In the genomic region with DNA sequence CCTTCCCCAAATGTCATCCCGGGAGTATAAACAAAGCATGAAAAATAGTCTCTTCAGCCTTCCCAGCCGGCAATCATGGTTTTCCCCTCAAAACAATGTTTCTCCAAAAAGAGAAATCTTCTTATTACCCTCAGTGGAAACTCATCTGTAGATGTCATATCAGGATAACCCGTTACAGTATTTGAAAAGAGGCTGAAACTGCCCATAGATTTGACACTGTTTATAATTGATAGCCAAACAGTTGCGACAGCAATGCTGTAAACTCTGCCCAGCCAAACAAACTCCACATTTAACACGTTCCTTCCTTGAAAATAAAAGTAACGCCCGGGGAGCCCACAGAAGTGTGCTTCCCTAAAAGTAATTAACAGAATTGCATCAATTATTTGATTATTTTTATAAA, we compare ENCODE assay signal across 8 cellular contexts.
DNase-seq lines count a peak whose midpoint lies in the region; FAIRE-seq and TF ChIP-seq lines count a peak whose summit lies in the region.

No MANE protein-coding gene starts in this region.

- H3K9ac ChIP-seq in NT2/D1 (ENCODE audit: insufficient read length, low read depth) (peak overlapping the region; percentile 87), H1 (replicated peaks in 1 of 4; ENCODE audit: extremely low read depth in 1 of 4, low read depth in 3 of 4, low read length in 3 of 4) (peak overlapping the region in 2 of 4 experiments; percentile 50 to 87; a peak in 3 of 7 replicates)

- H3K4me3 ChIP-seq in NT2/D1 (ENCODE audit: insufficient read length, low read depth) (peak overlapping the region; percentile 65), H1 (ENCODE audit: extremely low read depth in 1 of 4, insufficient read depth in 2 of 4, low read depth in 3 of 4, low read length in 4 of 4) (peak overlapping the region; percentile 75 to 94 (median 81)), mononuclear cell (ENCODE audit: low read length) (peak overlapping the region; percentile 92)

- H4K20me1 ChIP-seq in H1 (replicated peaks in 1 of 2; ENCODE audit: control insufficient read depth in 1 of 2, insufficient read depth in 2 of 2, low read length in 2 of 2): no peaks in the 10 kb centered on the region

- no peak overlapping the region for H3K27ac ChIP-seq in H1 (ENCODE audit: low read depth, low read length)

- H2AFZ ChIP-seq in H1 (ENCODE audit: low read length): no peak overlapping the region

- H3K9me3 ChIP-seq in NT2/D1 (ENCODE audit: insufficient read depth, low read length) (no peaks in the 10 kb centered on the region), H1 (ENCODE audit: insufficient read depth in 2 of 2, low read depth in 1 of 2, low read length in 1 of 2) (no peaks in the 10 kb centered on the region), mononuclear cell (ENCODE audit: low read depth, low read length) (no peaks in the 10 kb centered on the region)

- peaks cover 11 to 52% of the 10 kb centered on the region in 2 experiments for H3K79me2 ChIP-seq in H1 (ENCODE audit: control insufficient read depth in 1 of 2, insufficient read depth in 2 of 2, low read length in 2 of 2)

- no peak overlapping the region for H2BK20ac ChIP-seq in H1 (ENCODE audit: low read length)

- no peak overlapping the region for H4K91ac ChIP-seq in H1 (replicated peaks; ENCODE audit: insufficient read length, low read length)

- peaks cover 5% of the 10 kb centered on the region for H3K23me2 ChIP-seq in H1 (ENCODE audit: low read depth, low read length)

- H4K5ac ChIP-seq in H1 (ENCODE audit: insufficient read length, low read depth, low read length): no peak overlapping the region

- H3K4me2 ChIP-seq in H1 (ENCODE audit: insufficient read depth in 1 of 2, low read depth in 2 of 2, low read length in 2 of 2): peak overlapping the region; percentile 79 to 97

- POLR2A ChIA-PET in H1 (lab: Charles Lee; ENCODE audit: partially characterized antibody): interaction anchor here (1.1 to 1.5 kb wide), 4 partner anchors 10 to 52 kb away, joined by 3 to 4 read pairs (median 4); no protein-coding TSS in a partner anchor

- H3K27me3 ChIP-seq in NT2/D1 (ENCODE audit: insufficient read depth, insufficient read length) (peaks cover 4% of the 10 kb centered on the region), H1 (replicated peaks in 1 of 4; ENCODE audit: control insufficient read depth in 3 of 4, extremely low read depth in 1 of 4, insufficient read depth in 3 of 4, low read length in 3 of 4) (no peaks in the 10 kb centered on the region; a peak in 1 of 7 replicates), mononuclear cell (ENCODE audit: insufficient read depth, low read length) (no peaks in the 10 kb centered on the region)

- no peak overlapping the region for H3K4ac ChIP-seq in H1 (replicated peaks; ENCODE audit: insufficient read length, low read depth, low read length)

- H2BK15ac ChIP-seq in H1 (ENCODE audit: low read length): no peak overlapping the region

- no peaks in the 10 kb centered on the region for H3K36me3 ChIP-seq in NT2/D1 (ENCODE audit: insufficient read depth, insufficient read length, low read length)
- no peaks in the 10 kb centered on the region for H3K36me3 ChIP-seq in H1 (ENCODE audit: control insufficient read depth in 2 of 4, insufficient read depth in 4 of 4, low read length in 3 of 4)

- 1% methylated on average over 7 of the region's 7 CpGs; no CpG with 5 or more reads in 1 of the 2 experiments for WGBS in H1 (ENCODE audit: extremely low coverage in 1 of 2, insufficient coverage in 1 of 2, insufficient read length in 1 of 2, insufficient replicate concordance in 2 of 2, low coverage in 1 of 2, low lambda C conversion rate in 2 of 2, missing lambda C conversion rate in 1 of 2), 2 experiments

- DNase-seq in GM20000 (ENCODE audit: low spot score) (peak; percentile 45), NT2/D1 (ENCODE audit: low read depth, low spot score) (no peak), H1 (ENCODE audit: low read depth in 1 of 2, low spot score in 2 of 2) (no peak), middle frontal gyrus (ENCODE audit: extremely low spot score, low spot score) (no peak), UCSD-AML1 (lab: John Stamatoyannopoulos, UW; ENCODE audit: unreplicated experiment) (no peak), NCI-H526 treated with DMSO at 0.1 percent for 48 hours (lab: John Stamatoyannopoulos, UW) (no peak)
- DNase-seq in stimulated activated CD4-positive, alpha-beta T cell treated with anti-CD3 and anti-CD28 coated beads, Interleukin-15, amount 100 ng/mL, for 24 hours: no peak

- H2BK120ac ChIP-seq in H1 (replicated peaks; ENCODE audit: low read depth, low read length): no peak overlapping the region

- TF ChIP-seq EP300 in H1 (IDR thresholded peaks at IDR 0.05; ENCODE audit: borderline replicate concordance in 1 of 2, low read depth in 2 of 2, low read length in 2 of 2): no peak

- peak overlapping the region; percentile 60; the same call in 1 of the 2 replicates for H3K18ac ChIP-seq in H1 (ENCODE audit: extremely low read depth, low read length)

- no peak for TF ChIP-seq RAD21 in H1 (IDR thresholded peaks at IDR 0.05 in 1 of 2, conservative IDR thresholded peaks at IDR 0.05 in 1 of 2; ENCODE audit: low read depth in 2 of 2, low read length in 2 of 2)

- H3K79me1 ChIP-seq in H1 (ENCODE audit: low read depth, low read length): no peaks in the 10 kb centered on the region

- TF ChIP-seq CTCF in GM20000 (IDR thresholded peaks at IDR 0.05; ENCODE audit: extremely low read depth, missing control alignments): no peak
- no peak for TF ChIP-seq CTCF in H1 (IDR thresholded peaks at IDR 0.05; ENCODE audit: control extremely low read depth in 1 of 3, insufficient read depth in 1 of 3, low read depth in 1 of 3, low read length in 3 of 3)

- H3K56ac ChIP-seq in H1 (replicated peaks; ENCODE audit: insufficient read length, low read depth, low read length): no peak overlapping the region

- H3K4me1 ChIP-seq in NT2/D1 (ENCODE audit: insufficient read depth, insufficient read length) (no peaks in the 10 kb centered on the region), H1 (replicated peaks in 1 of 4; ENCODE audit: control insufficient read depth in 3 of 4, insufficient read depth in 4 of 4, low read length in 3 of 4) (peaks cover 2 to 31% (median 21%) of the 10 kb centered on the region in 4 experiments; a peak in 5 of 7 replicates), mononuclear cell (ENCODE audit: insufficient read depth, low read length) (peaks cover 68% of the 10 kb centered on the region)

- no peak overlapping the region for H2AK5ac ChIP-seq in H1 (ENCODE audit: low read depth, low read length)

- no peak overlapping the region for H3K23ac ChIP-seq in H1 (ENCODE audit: insufficient read length)

- CTCF ChIA-PET in H1 (lab: Charles Lee; ENCODE audit: partially characterized antibody): interaction anchor here (1.0 to 1.1 kb wide), 2 partner anchors 79 to 115 kb away, joined by 3 to 4 read pairs; no protein-coding TSS in a partner anchor

- H2BK5ac ChIP-seq in H1 (ENCODE audit: low read depth, low read length): no peak overlapping the region; the same call in 1 of the 2 replicates

- H4K8ac ChIP-seq in H1 (ENCODE audit: extremely low read depth, insufficient read depth, low read length): no peak overlapping the region

- no peak overlapping the region for H3K14ac ChIP-seq in H1 (ENCODE audit: insufficient read length)

- FAIRE-seq in H1 (lab: Jason Lieb, UNC): no peak

- no peak overlapping the region for H2BK12ac ChIP-seq in H1 (ENCODE audit: low read depth, low read length)

- TF ChIP-seq POLR2A in H1 (IDR thresholded peaks at IDR 0.05; ENCODE audit: control extremely low read depth in 1 of 2, low read depth in 2 of 2, low read length in 2 of 2): no peak

TF ChIP-seq in H1, 55 proteins besides CTCF, POLR2A, EP300 and RAD21:
- TF ChIP-seq JUN (IDR thresholded peaks at IDR 0.05; ENCODE audit: low read depth, low read length): no peak
- peak; percentile 9 for TF ChIP-seq KDM4A (IDR thresholded peaks at IDR 0.05; ENCODE audit: low read depth, low read length, severe bottlenecking)
